2 cellular contexts compared by ENCODE assay signal in the genomic region with DNA sequence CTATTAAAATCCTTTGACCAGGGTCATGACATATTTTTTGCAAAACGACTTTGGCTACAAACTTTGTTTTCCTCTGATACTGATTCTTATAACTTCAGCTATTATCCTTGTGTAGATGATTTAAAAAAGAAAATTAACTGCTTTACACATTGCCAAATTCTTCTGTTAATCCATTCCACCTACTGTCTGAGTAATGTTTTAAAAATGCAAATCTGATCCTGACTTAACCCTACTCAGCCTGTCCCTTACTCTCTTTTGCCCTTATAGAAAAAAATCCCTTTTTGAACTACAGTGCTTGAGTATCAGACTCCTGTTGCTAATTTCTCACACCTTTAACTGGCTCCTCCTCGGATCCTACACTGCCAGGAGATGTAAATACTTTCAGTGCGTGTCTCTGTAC.
TF ChIP-seq lines count a peak whose summit lies in the region.

No MANE protein-coding gene starts in this region.

TF ChIP-seq in SK-N-SH treated with all-trans-retinoic acid at 6 μM for 48 hours, 23 proteins besides CTCF, POLR2A, EP300 and RAD21 (continued from another document):
- TF ChIP-seq, protein P1, sequence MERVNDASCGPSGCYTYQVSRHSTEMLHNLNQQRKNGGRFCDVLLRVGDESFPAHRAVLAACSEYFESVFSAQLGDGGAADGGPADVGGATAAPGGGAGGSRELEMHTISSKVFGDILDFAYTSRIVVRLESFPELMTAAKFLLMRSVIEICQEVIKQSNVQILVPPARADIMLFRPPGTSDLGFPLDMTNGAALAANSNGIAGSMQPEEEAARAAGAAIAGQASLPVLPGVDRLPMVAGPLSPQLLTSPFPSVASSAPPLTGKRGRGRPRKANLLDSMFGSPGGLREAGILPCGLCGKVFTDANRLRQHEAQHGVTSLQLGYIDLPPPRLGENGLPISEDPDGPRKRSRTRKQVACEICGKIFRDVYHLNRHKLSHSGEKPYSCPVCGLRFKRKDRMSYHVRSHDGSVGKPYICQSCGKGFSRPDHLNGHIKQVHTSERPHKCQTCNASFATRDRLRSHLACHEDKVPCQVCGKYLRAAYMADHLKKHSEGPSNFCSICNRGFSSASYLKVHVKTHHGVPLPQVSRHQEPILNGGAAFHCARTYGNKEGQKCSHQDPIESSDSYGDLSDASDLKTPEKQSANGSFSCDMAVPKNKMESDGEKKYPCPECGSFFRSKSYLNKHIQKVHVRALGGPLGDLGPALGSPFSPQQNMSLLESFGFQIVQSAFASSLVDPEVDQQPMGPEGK (CRISPR knock-in tag; IDR thresholded peaks at IDR 0.05; ENCODE audit: borderline replicate concordance) = no peak
TF ChIP-seq in SK-N-SH treated with all-trans-retinoic acid at 6 μM for 48 hours: peak in this region for 0.

TF ChIP-seq in SK-N-SH, 30 proteins besides CTCF, POLR2A, EP300 and RAD21 (continued from another document):
- TF ChIP-seq, protein P2, sequence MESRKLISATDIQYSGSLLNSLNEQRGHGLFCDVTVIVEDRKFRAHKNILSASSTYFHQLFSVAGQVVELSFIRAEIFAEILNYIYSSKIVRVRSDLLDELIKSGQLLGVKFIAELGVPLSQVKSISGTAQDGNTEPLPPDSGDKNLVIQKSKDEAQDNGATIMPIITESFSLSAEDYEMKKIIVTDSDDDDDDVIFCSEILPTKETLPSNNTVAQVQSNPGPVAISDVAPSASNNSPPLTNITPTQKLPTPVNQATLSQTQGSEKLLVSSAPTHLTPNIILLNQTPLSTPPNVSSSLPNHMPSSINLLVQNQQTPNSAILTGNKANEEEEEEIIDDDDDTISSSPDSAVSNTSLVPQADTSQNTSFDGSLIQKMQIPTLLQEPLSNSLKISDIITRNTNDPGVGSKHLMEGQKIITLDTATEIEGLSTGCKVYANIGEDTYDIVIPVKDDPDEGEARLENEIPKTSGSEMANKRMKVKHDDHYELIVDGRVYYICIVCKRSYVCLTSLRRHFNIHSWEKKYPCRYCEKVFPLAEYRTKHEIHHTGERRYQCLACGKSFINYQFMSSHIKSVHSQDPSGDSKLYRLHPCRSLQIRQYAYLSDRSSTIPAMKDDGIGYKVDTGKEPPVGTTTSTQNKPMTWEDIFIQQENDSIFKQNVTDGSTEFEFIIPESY (IDR thresholded peaks at IDR 0.05; ENCODE audit: borderline replicate concordance, low read depth) = no peak
- no peak for TF ChIP-seq RCOR1 (IDR thresholded peaks at IDR 0.05; ENCODE audit: low read length)
- TF ChIP-seq JUND (IDR thresholded peaks at IDR 0.05) = no peak
- TF ChIP-seq TCF12 (IDR thresholded peaks at IDR 0.05) = no peak
